2 cellular contexts compared by ENCODE assay signal in the genomic region with DNA sequence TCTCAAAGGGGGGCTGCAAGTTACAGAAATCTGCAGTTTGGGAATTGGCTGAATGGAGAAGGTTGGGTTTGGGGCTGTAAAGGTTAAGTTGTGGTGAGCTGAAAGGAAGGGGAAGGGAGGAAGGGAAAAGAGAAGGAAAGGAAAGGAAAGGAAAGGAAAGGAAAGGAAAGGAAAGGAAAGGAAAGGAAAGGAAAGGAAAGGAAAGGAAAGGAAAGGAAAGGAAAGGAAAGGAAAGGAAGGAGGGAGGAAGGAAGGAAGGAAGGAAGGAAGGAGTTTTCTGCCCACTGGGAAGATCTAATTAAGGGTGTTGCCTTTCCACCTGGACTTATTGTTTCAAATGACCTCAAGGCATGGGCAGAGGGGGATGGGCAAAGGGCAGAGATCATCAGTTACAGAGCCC. TPM values are rescaled to one million over a fixed set of nuclear protein-coding genes. Genes with fewer than 3 reads are reported as not detected.
"Had no signal": no experiment of that assay in that cellular context is flagged by ENCODE, and none has a peak within 500 bp of the region (broad histone marks: within the 10 kb centered on the region; RNA-seq: fewer than 3 reads in every experiment).

No MANE protein-coding gene starts in this region.

RNA-seq across cellular contexts. Expression of a gene that starts 16.2 kb away (rescaled TPM):
- total RNA-seq: lung microvascular endothelial cell, myocyte had no signal
